In genomic region chr18:78697446-78697845, GRCh38 we compare ENCODE assay signal across 26 cellular contexts.
"Had no signal": no experiment of that assay in that cellular context is flagged by ENCODE, and none has a peak within 500 bp of the region (broad histone marks: within the 10 kb centered on the region; RNA-seq: fewer than 3 reads in every experiment).

No MANE protein-coding gene starts in this region.

- H3K4me1 ChIP-seq: heart right ventricle, left ventricle myocardium inferior, tibial nerve, uterus had no signal

- H3K36me3 ChIP-seq: heart right ventricle, left ventricle myocardium inferior, neutrophil, ovary, prostate gland, tibial nerve, uterus had no signal

- H3K4me1 Mint-ChIP-seq: nephron; stimulated activated memory B cell treated with anti-CD40 and anti-IgM and Interleukin-4, amounts not matched to agents 10 μg/mL and 1 μg/mL and 100 μg/mL, for 72 hours; stimulated activated naive CD8-positive, alpha-beta T cell treated with anti-CD3 and anti-CD28 coated beads, Interleukin-15, amount 100 ng/mL, for 72 hours had no signal

- H3K4me2 ChIP-seq: hepatocyte, smooth muscle cell had no signal

- H3K9me3 Mint-ChIP-seq: nephron; neural crest cell; stimulated activated naive CD8-positive, alpha-beta T cell treated with anti-CD3 and anti-CD28 coated beads, Interleukin-15, amount 100 ng/mL, for 72 hours; type B pancreatic cell had no signal

- H3K36me3 Mint-ChIP-seq: naive thymus-derived CD8-positive, alpha-beta T cell; stimulated activated memory B cell treated with anti-CD40 and anti-IgM and Interleukin-4, amounts not matched to agents 10 μg/mL and 1 μg/mL and 100 μg/mL, for 72 hours; type B pancreatic cell had no signal

- H3K27me3 Mint-ChIP-seq: stimulated activated memory B cell treated with anti-CD40 and anti-IgM and Interleukin-4, amounts not matched to agents 10 μg/mL and 1 μg/mL and 100 μg/mL, for 72 hours had no signal

- H2AFZ ChIP-seq: hepatocyte had no signal

- H3K4me3 Mint-ChIP-seq: naive thymus-derived CD8-positive, alpha-beta T cell; nephron; neural crest cell; stimulated activated memory B cell treated with anti-CD40 and anti-IgM and Interleukin-4, amounts not matched to agents 10 μg/mL and 1 μg/mL and 100 μg/mL, for 72 hours; stimulated activated naive CD8-positive, alpha-beta T cell treated with anti-CD3 and anti-CD28 coated beads, Interleukin-15, amount 100 ng/mL, for 72 hours; type B pancreatic cell had no signal

- H3K79me2 ChIP-seq: hepatocyte had no signal

- H3K27me3 ChIP-seq: neutrophil, ovary, uterus had no signal

- H3K4me3 ChIP-seq: heart right ventricle, hepatocyte, left ventricle myocardium inferior, lung, ovary, prostate gland, smooth muscle cell, tibial nerve, uterus had no signal

- H3K9me3 ChIP-seq: heart right ventricle, left ventricle myocardium inferior, neutrophil, ovary, prostate gland, tibial nerve, uterus had no signal

- DNase-seq: heart right ventricle; islet precursor cell; left ventricle myocardium inferior; naive thymus-derived CD8-positive, alpha-beta T cell; occipital lobe; ovary; retina; right cardiac atrium; stimulated activated CD4-positive, alpha-beta T cell treated with anti-CD3 and anti-CD28 coated beads, Interleukin-1b, Interleukin-23, amount 100 ng/mL, for 48 hours; stimulated activated CD4-positive, alpha-beta T cell treated with anti-CD3 and anti-CD28 coated beads, Interleukin-2, amount 100 ng/mL, for 48 hours; stimulated activated CD4-positive, alpha-beta T cell treated with anti-CD3 and anti-CD28 coated beads, Interleukin-4, amount 100 ng/mL, for 4 hours; stimulated activated CD8-positive, alpha-beta memory T cell treated with anti-CD3 and anti-CD28 coated beads, Interleukin-4, amount 100 ng/mL, for 48 hours; stimulated activated naive CD4-positive, alpha-beta T cell treated with Interleukin-2 at 50 U/mL for 16 hours; stimulated activated naive CD8-positive, alpha-beta T cell treated with anti-CD3 and anti-CD28 coated beads, Interleukin-15, amount 100 ng/mL, for 72 hours; substantia nigra; uterus had no signal

- H3K27ac ChIP-seq: heart right ventricle, hepatocyte, left ventricle myocardium inferior, neutrophil, ovary, prostate gland, tibial nerve, uterus had no signal

- H3K27ac Mint-ChIP-seq: naive thymus-derived CD8-positive, alpha-beta T cell; nephron; stimulated activated memory B cell treated with anti-CD40 and anti-IgM and Interleukin-4, amounts not matched to agents 10 μg/mL and 1 μg/mL and 100 μg/mL, for 72 hours; stimulated activated naive CD8-positive, alpha-beta T cell treated with anti-CD3 and anti-CD28 coated beads, Interleukin-15, amount 100 ng/mL, for 72 hours; type B pancreatic cell had no signal
